In genomic region chr9:124262596-124263045, GRCh38 we compare ENCODE assay signal across 8 cellular contexts. TPM values are rescaled to one million over a fixed set of nuclear protein-coding genes. Genes with fewer than 3 reads are reported as not detected.
DNase-seq lines count a peak whose midpoint lies in the region; ATAC-seq and TF ChIP-seq lines count a peak whose summit lies in the region.

No MANE protein-coding gene starts in this region.

- no peak overlapping the region for H3K4me3 Mint-ChIP-seq in activated T-cell treated with anti-CD3 and anti-CD28 coated beads, Interleukin-2, amount 50 U/mL, for 24 hours

- intact Hi-C loops in left lung (cut with DNase I), result no loop called here

- H3K27me3 ChIP-seq in HAP-1 (ENCODE audit: low read depth), result no peaks in the 10 kb centered on the region
- no peaks in the 10 kb centered on the region for H3K27me3 ChIP-seq in left lung

- ATAC-seq in left lung (no peak), HG03378 (IDR thresholded peaks at IDR 0.05; ENCODE audit: unreplicated experiment) (no peak), GM21786 (IDR thresholded peaks at IDR 0.05; ENCODE audit: unreplicated experiment) (no peak)

- DNase-seq in HAP-1 (ENCODE audit: low spot score in 2 of 2) (peak; percentile 76 to 84), amniotic stem cell (lab: John Stamatoyannopoulos, UW) (peak; percentile 61), left lung (no peak), substantia nigra (lab: John Stamatoyannopoulos, UW) (no peak)
- DNase-seq in activated effector memory CD4-positive, alpha-beta T cell treated with anti-CD3 and anti-CD28 coated beads, Interleukin-2, amount 50 U/mL, for 16 hours, result no peak
- DNase-seq in activated T-cell treated with anti-CD3 and anti-CD28 coated beads, Interleukin-2, amount 50 U/mL, for 24 hours, result no peak

- H3K36me3 ChIP-seq in HAP-1 (replicated peaks) (peaks cover 7% of the 10 kb centered on the region; the same call in 1 of the 2 replicates), left lung (peaks cover 0 to 8% of the 10 kb centered on the region in 2 donors)

- peaks cover 37% of the 10 kb centered on the region for H3K4me1 Mint-ChIP-seq in activated T-cell treated with anti-CD3 and anti-CD28 coated beads, Interleukin-2, amount 50 U/mL, for 24 hours (ENCODE audit: low read depth)

- no peak for TF ChIP-seq CTCF in left lung (IDR thresholded peaks at IDR 0.05)

- peaks cover 4% of the 10 kb centered on the region for H3K36me3 Mint-ChIP-seq in activated T-cell treated with anti-CD3 and anti-CD28 coated beads, Interleukin-2, amount 50 U/mL, for 24 hours (ENCODE audit: low read depth)

- H3K4me3 ChIP-seq in HAP-1, result no peak overlapping the region
- peak overlapping the region in 1 of 2 donors; percentile 66 for H3K4me3 ChIP-seq in left lung

- peak overlapping the region; percentile 94 to 96 for H3K27ac ChIP-seq in left lung
- peak overlapping the region; percentile 26 for H3K27ac ChIP-seq in substantia nigra (ENCODE audit: low read depth, low read length, poor library complexity, severe bottlenecking)

- H3K27me3 Mint-ChIP-seq in activated T-cell treated with anti-CD3 and anti-CD28 coated beads, Interleukin-2, amount 50 U/mL, for 24 hours, result peaks cover 47% of the 10 kb centered on the region

- H3K9me3 Mint-ChIP-seq in activated T-cell treated with anti-CD3 and anti-CD28 coated beads, Interleukin-2, amount 50 U/mL, for 24 hours, result no peaks in the 10 kb centered on the region

- in situ Hi-C loops in HAP-1 (cut with MboI; ENCODE audit: low sequenced_read_pairs), result no loop called here

- no peak overlapping the region for H3K27ac Mint-ChIP-seq in activated T-cell treated with anti-CD3 and anti-CD28 coated beads, Interleukin-2, amount 50 U/mL, for 24 hours

- H3K4me1 ChIP-seq in HAP-1 (peaks cover 29% of the 10 kb centered on the region), left lung (peaks cover 63 to 88% of the 10 kb centered on the region in 2 donors)

- H3K9me3 ChIP-seq in HAP-1 (no peaks in the 10 kb centered on the region), left lung (no peaks in the 10 kb centered on the region)

RNA-seq across cellular contexts. Expression of gene NEK6, which starts 4.9 kb away (rescaled TPM):
- total RNA-seq in left lung, result 100 to 1,000 TPM; 104 to 132 TPM

Comparison
In these comparisons a context has a peak if more than half of its experiments do, and no peak if none do; other contexts are left out.
1. DNase-seq: peak in HAP-1 (2 of 2) and amniotic stem cell (single experiment); none in left lung (0 of 2), substantia nigra (0 of 49), activated effector memory CD4-positive, alpha-beta T cell treated with anti-CD3 and anti-CD28 coated beads, Interleukin-2, amount 50 U/mL, for 16 hours (single experiment) and activated T-cell treated with anti-CD3 and anti-CD28 coated beads, Interleukin-2, amount 50 U/mL, for 24 hours (single experiment).